Comparison of ENCODE assay signal across 8 cellular contexts in the genomic region with DNA sequence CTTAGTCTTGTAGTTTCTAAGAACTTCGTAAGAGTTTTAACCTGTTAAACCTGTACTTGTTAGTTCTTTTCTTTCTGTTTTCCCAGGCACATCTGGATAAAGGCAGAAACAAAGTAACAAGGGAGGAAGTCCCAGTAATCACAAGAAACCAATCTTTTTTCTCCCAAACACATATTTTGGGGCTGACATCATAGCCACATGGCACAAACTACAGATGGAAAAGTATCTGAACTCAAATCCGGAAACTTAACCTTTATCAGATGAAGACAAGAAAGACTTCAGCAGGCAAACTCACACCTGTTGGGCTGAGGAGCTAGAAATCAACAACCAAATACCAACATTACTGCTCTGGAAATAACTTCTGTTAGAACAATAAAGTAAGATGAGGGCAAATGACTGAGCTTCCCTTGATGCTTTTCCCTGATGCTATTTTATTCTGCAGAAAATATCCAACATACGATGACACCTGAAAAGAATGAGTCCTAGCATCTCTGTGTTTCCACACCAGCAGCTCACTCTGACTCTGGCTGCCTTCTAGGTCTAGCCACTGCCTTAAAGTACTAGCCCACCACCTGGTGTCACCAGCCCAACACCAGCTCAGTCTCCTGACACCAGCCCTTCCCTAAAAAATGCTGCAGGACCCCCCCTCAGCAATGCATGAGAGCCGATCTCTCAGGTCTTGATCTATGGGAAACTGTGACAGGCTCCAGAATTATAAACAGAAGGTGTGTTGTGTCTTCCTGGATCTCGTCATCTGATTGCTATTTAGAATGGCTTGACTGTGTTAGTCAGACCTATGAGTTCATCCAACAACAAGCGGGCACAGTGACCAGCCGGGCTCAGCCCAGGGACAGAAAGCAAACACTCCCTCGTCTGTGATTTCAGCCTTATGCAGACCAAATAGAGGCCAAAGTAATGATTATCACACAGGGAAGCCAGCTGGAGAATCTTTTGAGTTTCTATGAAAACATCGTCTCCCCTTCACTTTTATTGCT.
DNase-seq lines count a peak whose midpoint lies in the region; ATAC-seq and TF ChIP-seq lines count a peak whose summit lies in the region.
"Had no signal": no experiment of that assay in that cellular context is flagged by ENCODE, and none has a peak within 500 bp of the region (broad histone marks: within the 10 kb centered on the region; RNA-seq: fewer than 3 reads in every experiment).

No MANE protein-coding gene starts in this region.

- H3K9me3 ChIP-seq in HUES48 (ENCODE audit: control insufficient read depth, insufficient read depth, low read length): no peaks in the 10 kb centered on the region
- H3K9me3 ChIP-seq: HAP-1 had no signal

- H3K9me3 Mint-ChIP-seq in type B pancreatic cell: peaks cover 7% of the 10 kb centered on the region

- peak; percentile 11 for ATAC-seq in left lobe of liver

- peak overlapping the region; percentile 73 for H3K27ac Mint-ChIP-seq in type B pancreatic cell

- peaks cover 66% of the 10 kb centered on the region for H3K4me1 Mint-ChIP-seq in type B pancreatic cell (ENCODE audit: unreplicated experiment)

- TF ChIP-seq CTCF in cardiac fibroblast (IDR thresholded peaks at IDR 0.05; ENCODE audit: low read depth, low read length) (no peak), type B pancreatic cell (conservative IDR thresholded peaks at IDR 0.05) (no peak)

- H3K4me3 ChIP-seq in HUES48 (ENCODE audit: low read depth, low read length) (no peak overlapping the region), cardiac fibroblast (replicated peaks in 1 of 2; ENCODE audit: low read depth in 2 of 2, low read length in 2 of 2) (peak overlapping the region in 1 of 2 donors; percentile 31)
- H3K4me3 ChIP-seq: HAP-1 had no signal

- no peaks in the 10 kb centered on the region for H3K36me3 ChIP-seq in HUES48 (ENCODE audit: control insufficient read depth, insufficient read depth, low read length)
- H3K36me3 ChIP-seq: HAP-1 had no signal

- no peaks in the 10 kb centered on the region for H3K27me3 ChIP-seq in HUES48 (ENCODE audit: control insufficient read depth, insufficient read depth, low read length)

- H3K27me3 Mint-ChIP-seq in type B pancreatic cell: no peaks in the 10 kb centered on the region

- H3K9ac ChIP-seq in HUES48 (ENCODE audit: low read depth, low read length): peak overlapping the region; percentile 19; the same call in 1 of the 2 replicates

- DNase-seq in cardiac fibroblast (ENCODE audit: low read depth in 2 of 2) (peak; percentile 75 to 97), left lobe of liver (ENCODE audit: low spot score) (no peak), type B pancreatic cell (ENCODE audit: extremely low spot score, unreplicated experiment) (no peak), T-helper 9 cell (no peak), NCI-H774 (lab: John Stamatoyannopoulos, UW) (no peak), NCI-H2227 treated with DMSO at 0.1 percent for 48 hours (lab: John Stamatoyannopoulos, UW) (no peak)

- peaks cover 3% of the 10 kb centered on the region for H3K36me3 Mint-ChIP-seq in type B pancreatic cell

- H3K4me3 Mint-ChIP-seq in type B pancreatic cell: peak overlapping the region; percentile 24

- H3K4me1 ChIP-seq in HUES48 (ENCODE audit: control insufficient read depth, insufficient read depth, low read length): peaks cover 20% of the 10 kb centered on the region
- H3K4me1 ChIP-seq: HAP-1 had no signal

- peak overlapping the region; percentile 69 for H3K27ac ChIP-seq in HUES48 (ENCODE audit: low read depth, low read length)

Comparison
In these comparisons a context has a peak if more than half of its experiments do, and no peak if none do; other contexts are left out.
1. DNase-seq: peak in cardiac fibroblast (2 of 2); none in left lobe of liver (single experiment), type B pancreatic cell (single experiment), T-helper 9 cell (single experiment), NCI-H774 (single experiment) and NCI-H2227 treated with DMSO at 0.1 percent for 48 hours (single experiment).